ENCODE assay signal across 1 cellular context in genomic region chr6:33248643-33248931, GRCh38.
TF ChIP-seq lines count a peak whose summit lies in the region.

No MANE protein-coding gene starts in this region.

TF ChIP-seq in HepG2, 621 proteins besides CTCF, POLR2A, EP300 and RAD21 (continues in another document):
- no peak for TF ChIP-seq ZNF383 (CRISPR knock-in tag; IDR thresholded peaks at IDR 0.05; ENCODE audit: borderline replicate concordance)
- TF ChIP-seq HINFP (CRISPR knock-in tag; IDR thresholded peaks at IDR 0.05; ENCODE audit: low read depth), result 0 out of 2 replicates have a peak, but pooled peaks have one; percentile 59
- no peak for TF ChIP-seq CCDC6 (CRISPR knock-in tag; IDR thresholded peaks at IDR 0.05)
- TF ChIP-seq ZFP90 (CRISPR knock-in tag; IDR thresholded peaks at IDR 0.05; ENCODE audit: borderline replicate concordance), result no peak
- TF ChIP-seq MXI1 (IDR thresholded peaks at IDR 0.05; ENCODE audit: borderline replicate concordance, low read depth, low read length), result no peak
- no peak for TF ChIP-seq ZNF891 (CRISPR knock-in tag; IDR thresholded peaks at IDR 0.05)
- no peak for TF ChIP-seq ZNF224 (CRISPR knock-in tag; IDR thresholded peaks at IDR 0.05)
- no peak for TF ChIP-seq PRDM10 (CRISPR knock-in tag; IDR thresholded peaks at IDR 0.05; ENCODE audit: low read depth)
- no peak for TF ChIP-seq ZNF776 (CRISPR knock-in tag; IDR thresholded peaks at IDR 0.05)
- no peak for TF ChIP-seq ZFP36L1 (CRISPR knock-in tag; IDR thresholded peaks at IDR 0.05)
- no peak for TF ChIP-seq ZNF577 (CRISPR knock-in tag; IDR thresholded peaks at IDR 0.05; ENCODE audit: borderline replicate concordance, low read depth)
- TF ChIP-seq MAFG (CRISPR knock-in tag; IDR thresholded peaks at IDR 0.05), result no peak
- TF ChIP-seq NFKB2 (CRISPR knock-in tag; IDR thresholded peaks at IDR 0.05; ENCODE audit: borderline replicate concordance), result peak; percentile 69; the same call in 1 of the 2 replicates
- TF ChIP-seq ZBTB2 (CRISPR knock-in tag; IDR thresholded peaks at IDR 0.05; ENCODE audit: low read depth), result no peak
- TF ChIP-seq, protein P1, sequence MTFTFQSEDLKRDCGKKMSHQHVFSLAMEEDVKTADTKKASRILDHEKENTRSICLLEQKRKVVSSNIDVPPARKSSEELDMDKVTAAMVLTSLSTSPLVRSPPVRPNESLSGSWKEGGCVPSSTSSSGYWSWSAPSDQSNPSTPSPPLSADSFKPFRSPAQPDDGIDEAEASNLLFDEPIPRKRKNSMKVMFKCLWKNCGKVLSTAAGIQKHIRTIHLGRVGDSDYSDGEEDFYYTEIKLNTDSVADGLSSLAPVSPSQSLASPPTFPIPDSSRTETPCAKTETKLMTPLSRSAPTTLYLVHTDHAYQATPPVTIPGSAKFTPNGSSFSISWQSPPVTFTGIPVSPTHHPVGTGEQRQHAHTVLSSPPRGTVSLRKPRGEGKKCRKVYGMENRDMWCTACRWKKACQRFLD (CRISPR knock-in tag; IDR thresholded peaks at IDR 0.05; ENCODE audit: borderline replicate concordance), result peak; percentile 87; the same call in 1 of the 2 replicates
- peak; percentile 26; the same call in 1 of the 2 replicates for TF ChIP-seq ZNF619 (CRISPR knock-in tag; IDR thresholded peaks at IDR 0.05)
- TF ChIP-seq HOXA9 (CRISPR knock-in tag; IDR thresholded peaks at IDR 0.05; ENCODE audit: borderline replicate concordance), result no peak
- TF ChIP-seq SIN3A (IDR thresholded peaks at IDR 0.05; ENCODE audit: borderline replicate concordance, low read depth, low read length), result no peak
- no peak for TF ChIP-seq ZNF878 (CRISPR knock-in tag; IDR thresholded peaks at IDR 0.05)
- TF ChIP-seq ZFP37 (CRISPR knock-in tag; IDR thresholded peaks at IDR 0.05; ENCODE audit: borderline replicate concordance), result 0 out of 2 replicates have a peak, but pooled peaks have one; percentile 51
- TF ChIP-seq ZNF883 (CRISPR knock-in tag; IDR thresholded peaks at IDR 0.05; ENCODE audit: not compliant biosample characterization), result no peak
- no peak for TF ChIP-seq IKZF4 (CRISPR knock-in tag; IDR thresholded peaks at IDR 0.05; ENCODE audit: borderline replicate concordance, low read depth, not compliant biosample characterization)
- TF ChIP-seq, protein P2, sequence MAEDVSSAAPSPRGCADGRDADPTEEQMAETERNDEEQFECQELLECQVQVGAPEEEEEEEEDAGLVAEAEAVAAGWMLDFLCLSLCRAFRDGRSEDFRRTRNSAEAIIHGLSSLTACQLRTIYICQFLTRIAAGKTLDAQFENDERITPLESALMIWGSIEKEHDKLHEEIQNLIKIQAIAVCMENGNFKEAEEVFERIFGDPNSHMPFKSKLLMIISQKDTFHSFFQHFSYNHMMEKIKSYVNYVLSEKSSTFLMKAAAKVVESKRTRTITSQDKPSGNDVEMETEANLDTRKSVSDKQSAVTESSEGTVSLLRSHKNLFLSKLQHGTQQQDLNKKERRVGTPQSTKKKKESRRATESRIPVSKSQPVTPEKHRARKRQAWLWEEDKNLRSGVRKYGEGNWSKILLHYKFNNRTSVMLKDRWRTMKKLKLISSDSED (CRISPR knock-in tag; IDR thresholded peaks at IDR 0.05), result no peak
- no peak for TF ChIP-seq AGO1 (IDR thresholded peaks at IDR 0.05; ENCODE audit: low read depth, low read length, poor library complexity, severe bottlenecking)
- TF ChIP-seq SRSF1 (optimal IDR thresholded peaks at IDR 0.05; ENCODE audit: low read depth, low read length), result no peak
- TF ChIP-seq TMF1 (CRISPR knock-in tag; IDR thresholded peaks at IDR 0.05; ENCODE audit: low read depth), result no peak
- no peak for TF ChIP-seq ZXDC (CRISPR knock-in tag; IDR thresholded peaks at IDR 0.05)
- no peak for TF ChIP-seq PAF1 (CRISPR knock-in tag; IDR thresholded peaks at IDR 0.05)
- no peak for TF ChIP-seq ZNF569 (CRISPR knock-in tag; IDR thresholded peaks at IDR 0.05; ENCODE audit: borderline replicate concordance)
- TF ChIP-seq TAF15 (IDR thresholded peaks at IDR 0.05; ENCODE audit: low read depth, low read length, poor library complexity, severe bottlenecking), result no peak
- no peak for TF ChIP-seq PREB (CRISPR knock-in tag; IDR thresholded peaks at IDR 0.05)
- no peak for TF ChIP-seq HNF4A (CRISPR knock-in tag; IDR thresholded peaks at IDR 0.05)
- TF ChIP-seq ZNF512B (CRISPR knock-in tag; IDR thresholded peaks at IDR 0.05; ENCODE audit: borderline replicate concordance), result peak; percentile 74; the same call in 1 of the 2 replicates
- no peak for TF ChIP-seq HNRNPUL1 (IDR thresholded peaks at IDR 0.05; ENCODE audit: low read depth, low read length)
- 0 out of 2 replicates have a peak, but pooled peaks have one; percentile 1 for TF ChIP-seq MYC (CRISPR knock-in tag; IDR thresholded peaks at IDR 0.05; ENCODE audit: borderline replicate concordance)
- TF ChIP-seq LRRFIP1 (CRISPR knock-in tag; conservative IDR thresholded peaks at IDR 0.05), result no peak
- no peak for TF ChIP-seq JUN (CRISPR knock-in tag; IDR thresholded peaks at IDR 0.05)
- TF ChIP-seq HOXA3 (CRISPR knock-in tag; IDR thresholded peaks at IDR 0.05), result no peak
- peak; percentile 78; the same call in 1 of the 2 replicates for TF ChIP-seq THAP8 (CRISPR knock-in tag; IDR thresholded peaks at IDR 0.05; ENCODE audit: borderline replicate concordance)
- TF ChIP-seq CHCHD3 (CRISPR knock-in tag; IDR thresholded peaks at IDR 0.05), result no peak
